In the genomic region with DNA sequence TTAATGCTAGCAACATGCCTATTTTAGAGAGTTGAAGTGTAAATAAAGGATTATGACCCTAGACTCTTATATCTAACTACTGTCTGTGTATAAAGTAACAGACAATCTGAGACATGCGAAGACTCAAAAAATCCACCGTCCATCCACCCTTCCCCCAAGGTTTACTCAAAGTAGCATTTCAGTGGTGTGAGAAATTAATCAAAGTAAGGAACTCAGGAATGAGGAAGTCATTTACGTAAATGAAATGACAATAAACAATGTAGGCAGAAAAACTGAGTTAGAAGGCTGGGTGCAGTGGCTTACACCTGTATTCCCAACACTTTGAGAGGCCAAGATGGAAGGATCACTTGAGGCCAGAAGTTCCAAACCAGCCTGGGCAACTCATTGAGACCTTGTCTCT, we compare ENCODE assay signal across 27 cellular contexts. TPM values are rescaled to one million over a fixed set of nuclear protein-coding genes. Genes with fewer than 3 reads are reported as not detected.
DNase-seq lines count a peak whose midpoint lies in the region; ATAC-seq and TF ChIP-seq lines count a peak whose summit lies in the region.
"Had no signal": no experiment of that assay in that cellular context is flagged by ENCODE, and none has a peak within 500 bp of the region (broad histone marks: within the 10 kb centered on the region; RNA-seq: fewer than 3 reads in every experiment).

No MANE protein-coding gene starts in this region.

- peaks cover 52% of the 10 kb centered on the region for H3K27me3 Mint-ChIP-seq in stimulated activated naive CD8-positive, alpha-beta T cell treated with anti-CD3 and anti-CD28 coated beads, Interleukin-15, Interleukin-2, amounts not matched to agents 100 ng/mL and 50 ng/mL, for 24 hours
- H3K27me3 Mint-ChIP-seq in stimulated activated naive CD8-positive, alpha-beta T cell treated with anti-CD3 and anti-CD28 coated beads, Interleukin-15, amount 100 ng/mL, for 72 hours: peaks cover 69% of the 10 kb centered on the region
- H3K27me3 Mint-ChIP-seq in activated B cell treated with CpG ODN at 0.5 μM for 24 hours (peaks cover 30% of the 10 kb centered on the region), natural killer cell (ENCODE audit: low read depth in 2 of 2) (peaks cover 55 to 57% of the 10 kb centered on the region in 2 donors)

- POLR2A ChIA-PET in activated B cell treated with CpG ODN at 0.5 μM for 24 hours (lab: Charles Lee): no interaction called here

- intact Hi-C loops in activated B cell treated with CpG ODN at 0.5 μM for 24 hours (cut with micrococcal nuclease) (loop anchor here (5.0 kb wide), 1 partner anchor 939 kb away; no protein-coding TSS in a partner anchor), natural killer cell (cut with micrococcal nuclease) (loop anchor here (10.0 kb wide), 1 partner anchor 217 kb away; no protein-coding TSS in a partner anchor), lower lobe of right lung (cut with DNase I) (no loop called here)

- H3K27ac ChIP-seq in lower lobe of right lung: no peak overlapping the region
- H3K27ac ChIP-seq: colonic mucosa, epithelial cell of prostate, GM23248, stomach, thyroid gland, WERI-Rb-1 had no signal

- H3K4me3 ChIP-seq in lower lobe of right lung: no peak overlapping the region
- H3K4me3 ChIP-seq: colonic mucosa, GM23248, stomach, thyroid gland had no signal

- peaks cover 17% of the 10 kb centered on the region for H3K4me1 ChIP-seq in lower lobe of right lung
- H3K4me1 ChIP-seq: BE2C, Caco-2, colonic mucosa had no signal

- H3K36me3 Mint-ChIP-seq in stimulated activated naive CD8-positive, alpha-beta T cell treated with anti-CD3 and anti-CD28 coated beads, Interleukin-15, Interleukin-2, amounts not matched to agents 100 ng/mL and 50 ng/mL, for 24 hours (ENCODE audit: low read depth): peaks cover 3% of the 10 kb centered on the region
- H3K36me3 Mint-ChIP-seq in activated B cell treated with CpG ODN at 0.5 μM for 24 hours (ENCODE audit: low read depth): no peaks in the 10 kb centered on the region
- H3K36me3 Mint-ChIP-seq in natural killer cell: no peaks in the 10 kb centered on the region

- H3K9me3 Mint-ChIP-seq in stimulated activated naive CD8-positive, alpha-beta T cell treated with anti-CD3 and anti-CD28 coated beads, Interleukin-15, Interleukin-2, amounts not matched to agents 100 ng/mL and 50 ng/mL, for 24 hours: no peaks in the 10 kb centered on the region
- peaks cover 0 to 10% of the 10 kb centered on the region in 2 donors for H3K9me3 Mint-ChIP-seq in stimulated activated naive CD8-positive, alpha-beta T cell treated with anti-CD3 and anti-CD28 coated beads, Interleukin-15, amount 100 ng/mL, for 72 hours
- H3K9me3 Mint-ChIP-seq in activated B cell treated with CpG ODN at 0.5 μM for 24 hours (no peaks in the 10 kb centered on the region), natural killer cell (no peaks in the 10 kb centered on the region)
- H3K9me3 Mint-ChIP-seq: activated CD4-positive, alpha-beta T cell treated with anti-CD3 and anti-CD28 coated beads, Interleukin-2, amount 10 ng/mL, durations not matched to agents 7 days and 5 days; activated naive CD4-positive, alpha-beta T cell treated with anti-CD3 and anti-CD28 coated beads for 36 hours; activated T-cell treated with anti-CD3 and anti-CD28 coated beads, Interleukin-2, amount 50 U/mL, for 24 hours had no signal

- no peaks in the 10 kb centered on the region for H3K9me3 ChIP-seq in lower lobe of right lung
- H3K9me3 ChIP-seq: BE2C, Caco-2, colonic mucosa, stomach, thyroid gland had no signal

- H3K4me1 Mint-ChIP-seq in stimulated activated naive CD8-positive, alpha-beta T cell treated with anti-CD3 and anti-CD28 coated beads, Interleukin-15, Interleukin-2, amounts not matched to agents 100 ng/mL and 50 ng/mL, for 24 hours (ENCODE audit: low read depth): peaks cover 15% of the 10 kb centered on the region
- H3K4me1 Mint-ChIP-seq in stimulated activated naive CD8-positive, alpha-beta T cell treated with anti-CD3 and anti-CD28 coated beads, Interleukin-15, amount 100 ng/mL, for 72 hours: peaks cover 33% of the 10 kb centered on the region
- H3K4me1 Mint-ChIP-seq in activated B cell treated with CpG ODN at 0.5 μM for 24 hours (peaks cover 31% of the 10 kb centered on the region), natural killer cell (peaks cover 10 to 15% of the 10 kb centered on the region in 2 donors)

- no peak overlapping the region for H3K27ac Mint-ChIP-seq in stimulated activated naive CD8-positive, alpha-beta T cell treated with anti-CD3 and anti-CD28 coated beads, Interleukin-15, Interleukin-2, amounts not matched to agents 100 ng/mL and 50 ng/mL, for 24 hours
- no peak overlapping the region for H3K27ac Mint-ChIP-seq in stimulated activated naive CD8-positive, alpha-beta T cell treated with anti-CD3 and anti-CD28 coated beads, Interleukin-15, amount 100 ng/mL, for 72 hours
- H3K27ac Mint-ChIP-seq in activated B cell treated with CpG ODN at 0.5 μM for 24 hours: no peak overlapping the region
- H3K27ac Mint-ChIP-seq in natural killer cell: no peak overlapping the region
- H3K27ac Mint-ChIP-seq: activated CD4-positive, alpha-beta T cell treated with anti-CD3 and anti-CD28 coated beads, Interleukin-2, amount 10 ng/mL, durations not matched to agents 7 days and 5 days; activated naive CD4-positive, alpha-beta T cell treated with anti-CD3 and anti-CD28 coated beads for 36 hours; activated T-cell treated with anti-CD3 and anti-CD28 coated beads, Interleukin-2, amount 50 U/mL, for 24 hours had no signal

- TF ChIP-seq CTCF in activated B cell treated with CpG ODN at 0.5 μM for 24 hours (IDR thresholded peaks at IDR 0.05) (no peak), natural killer cell (IDR thresholded peaks at IDR 0.05) (no peak), lower lobe of right lung (IDR thresholded peaks at IDR 0.05) (no peak)

- no peaks in the 10 kb centered on the region for H3K36me3 ChIP-seq in lower lobe of right lung
- H3K36me3 ChIP-seq: BE2C, colonic mucosa, stomach, thyroid gland, WERI-Rb-1 had no signal

- peak overlapping the region; percentile 30 for H3K4me3 Mint-ChIP-seq in stimulated activated naive CD8-positive, alpha-beta T cell treated with anti-CD3 and anti-CD28 coated beads, Interleukin-15, Interleukin-2, amounts not matched to agents 100 ng/mL and 50 ng/mL, for 24 hours
- no peak overlapping the region for H3K4me3 Mint-ChIP-seq in stimulated activated naive CD8-positive, alpha-beta T cell treated with anti-CD3 and anti-CD28 coated beads, Interleukin-15, amount 100 ng/mL, for 72 hours
- H3K4me3 Mint-ChIP-seq in activated B cell treated with CpG ODN at 0.5 μM for 24 hours: peak overlapping the region; percentile 28
- H3K4me3 Mint-ChIP-seq in natural killer cell: peak overlapping the region; percentile 13
- H3K4me3 Mint-ChIP-seq: activated CD4-positive, alpha-beta T cell treated with anti-CD3 and anti-CD28 coated beads, Interleukin-2, amount 10 ng/mL, durations not matched to agents 7 days and 5 days; activated naive CD4-positive, alpha-beta T cell treated with anti-CD3 and anti-CD28 coated beads for 36 hours had no signal

- ATAC-seq in stimulated activated naive CD8-positive, alpha-beta T cell treated with anti-CD3 and anti-CD28 coated beads, Interleukin-15, amount 100 ng/mL, for 72 hours: no peak
- ATAC-seq in activated B cell treated with CpG ODN at 0.5 μM for 24 hours (ENCODE audit: low read depth) (no peak), natural killer cell (no peak), lower lobe of right lung (no peak)

- DNase-seq in stimulated activated naive CD8-positive, alpha-beta T cell treated with anti-CD3 and anti-CD28 coated beads, Interleukin-15, amount 100 ng/mL, for 72 hours: no peak
- DNase-seq in activated B cell treated with CpG ODN at 0.5 μM for 24 hours: no peak
- DNase-seq in natural killer cell: no peak
- no peak for DNase-seq in lower lobe of right lung
- no peak for DNase-seq in NCI-H1105 treated with DMSO at 0.1 percent for 48 hours (lab: John Stamatoyannopoulos, UW)
- DNase-seq in NCI-H345 treated with DMSO at 0.1 percent for 48 hours (lab: John Stamatoyannopoulos, UW; ENCODE audit: unreplicated experiment): no peak
- no peak for DNase-seq in stimulated activated CD4-positive, alpha-beta T cell treated with anti-CD3 and anti-CD28 coated beads, Interleukin-4, amount 100 ng/mL, for 4 hours
- DNase-seq: activated CD4-positive, alpha-beta T cell treated with anti-CD3 and anti-CD28 coated beads, Interleukin-2, amount 10 ng/mL, durations not matched to agents 7 days and 5 days; activated T-cell treated with anti-CD3 and anti-CD28 coated beads, Interleukin-2, amount 50 U/mL, for 24 hours; BE2C; Caco-2; colonic mucosa; DMS79; effector CD8-positive, alpha-beta T cell; GM23248; IMR-90; NCI-H1092 treated with DMSO at 0.1 percent for 48 hours; NCI-H1930; nucleus accumbens; stomach; SW 1271; T1000; thyroid gland; WERI-Rb-1 had no signal

- CTCF ChIA-PET in activated B cell treated with CpG ODN at 0.5 μM for 24 hours (lab: Charles Lee): interaction anchor here (1.0 kb wide), 1 partner anchor 25 kb away, joined by 3 read pairs; no protein-coding TSS in a partner anchor

- H3K27me3 ChIP-seq in lower lobe of right lung (ENCODE audit: low read depth): peaks cover 64% of the 10 kb centered on the region

RNA-seq across cellular contexts. Expression of gene NTN1, which starts 19.8 kb away (rescaled TPM):
- total RNA-seq in activated B cell treated with CpG ODN at 0.5 μM for 24 hours (1.0 and 1.1 TPM in 2 replicates), natural killer cell (under 1 TPM; 0.12 to 0.15 (median 0.14) TPM), lower lobe of right lung (7.8 TPM)

RNA-seq across cellular contexts. Expression of gene PIK3R5, which starts 36.0 kb away (rescaled TPM):
- total RNA-seq in activated B cell treated with CpG ODN at 0.5 μM for 24 hours (31.0 and 34.2 TPM in 2 replicates), natural killer cell (100 to 1,000 TPM; 254 to 364 (median 348) TPM), lower lobe of right lung (44.0 TPM)
- total RNA-seq: Caco-2, IMR-90 had no signal

Comparison
In these comparisons a context has a peak if more than half of its experiments do, and no peak if none do; other contexts are left out.
1. H3K4me3 Mint-ChIP-seq: peak in stimulated activated naive CD8-positive, alpha-beta T cell treated with anti-CD3 and anti-CD28 coated beads, Interleukin-15, Interleukin-2, amounts not matched to agents 100 ng/mL and 50 ng/mL, for 24 hours (single experiment), activated B cell treated with CpG ODN at 0.5 μM for 24 hours (single experiment) and natural killer cell (single experiment); none in stimulated activated naive CD8-positive, alpha-beta T cell treated with anti-CD3 and anti-CD28 coated beads, Interleukin-15, amount 100 ng/mL, for 72 hours (0 of 2).